In genomic region chr11:12573707-12574106, GRCh38 we compare ENCODE assay signal across 28 cellular contexts.
A peak's percentile ranks its signal among the peaks of the same experiment; 100 is the strongest.
DNase-seq lines count a peak whose midpoint lies in the region; ATAC-seq, FAIRE-seq and TF ChIP-seq lines count a peak whose summit lies in the region.
"Had no signal": no experiment of that assay in that cellular context is flagged by ENCODE, and none has a peak within 500 bp of the region (broad histone marks: within the 10 kb centered on the region; RNA-seq: fewer than 3 reads in every experiment).

No MANE protein-coding gene starts in this region.

- H3K4me1 ChIP-seq in A549 (peaks cover 8% of the 10 kb centered on the region; the same call in 2 of the 3 replicates), adipocyte (ENCODE audit: control insufficient read depth, insufficient read depth, low read length) (peaks cover 9% of the 10 kb centered on the region), keratinocyte (ENCODE audit: control insufficient read depth, extremely low read depth, insufficient read depth, low read length) (no peaks in the 10 kb centered on the region)
- H3K4me1 ChIP-seq: BE2C had no signal

- DNase-seq in A549 (ENCODE audit: low read depth in 1 of 2, low spot score in 1 of 2): no peak
- peak; percentile 56 for DNase-seq in M059J (ENCODE audit: low read depth)
- peak; percentile 45 for DNase-seq in adipocyte (ENCODE audit: low read depth)
- no peak for DNase-seq in keratinocyte (ENCODE audit: low read depth, low spot score)
- DNase-seq in HEK293T (ENCODE audit: extremely low spot score): no peak
- DNase-seq in activated CD4-positive, alpha-beta T cell treated with anti-CD3 and anti-CD28 coated beads for 1 hour: no peak
- DNase-seq: ACHN; BE2C; CD8-positive, alpha-beta memory T cell; DMS79 treated with DMSO at 0.1 percent for 48 hours; Kasumi-1; NCI-H1105 treated with DMSO at 0.1 percent for 48 hours; NCI-H146; NCI-H2029; NCI-H446 treated with DMSO at 0.1 percent for 48 hours; NCI-H526; NCI-H82; NK-92 treated with Interleukin-12 subunit alpha and Interleukin-12 subunit beta, amount 100 ng/mL, for 24 hours; PC-3; SHP77 treated with DMSO at 0.1 percent for 48 hours had no signal

- no peak for TF ChIP-seq EP300 in A549 (IDR thresholded peaks at IDR 0.05)

- POLR2A ChIA-PET in A549 (lab: Yijun Ruan, JAX): no interaction called here
- POLR2A ChIA-PET in HEK293T (lab: Yijun Ruan, JAX): no interaction called here

- CTCF ChIA-PET in A549 (lab: Yijun Ruan, JAX) (interaction anchor here (0.8 to 1.8 kb wide), 5 partner anchors 13 to 320 kb away, joined by 3 to 6 read pairs (median 4); no protein-coding TSS in a partner anchor), HEK293T (lab: Yijun Ruan, JAX) (no interaction called here)

- no peak overlapping the region for H3K4me3 ChIP-seq in A549
- no peak overlapping the region for H3K4me3 ChIP-seq in adipocyte (ENCODE audit: low read length)
- H3K4me3 ChIP-seq in keratinocyte (ENCODE audit: control insufficient read depth in 2 of 3, extremely low read depth in 1 of 3, insufficient read depth in 2 of 3, low read depth in 1 of 3, low read length in 3 of 3): no peak overlapping the region
- H3K4me3 ChIP-seq: K562, SK-N-MC had no signal

- H3K27ac ChIP-seq in A549 (no peak overlapping the region), keratinocyte (ENCODE audit: control insufficient read depth, insufficient read depth, low read length) (no peak overlapping the region)
- H3K27ac ChIP-seq: 22Rv1, RWPE1, SK-N-MC had no signal

- no peak for FAIRE-seq in A549 (lab: Jason Lieb, UNC)
- FAIRE-seq in keratinocyte (lab: Jason Lieb, UNC): peak; percentile 55
- FAIRE-seq: H54, HepG2, K562 had no signal

- no peak for TF ChIP-seq RAD21 in A549 (conservative IDR thresholded peaks at IDR 0.05 in 1 of 2, IDR thresholded peaks at IDR 0.05 in 1 of 2)

- H3K4me2 ChIP-seq in A549 (no peak overlapping the region), keratinocyte (ENCODE audit: control insufficient read depth, extremely low read depth, insufficient read depth, low read depth, low read length) (no peak overlapping the region)

- H3K9me3 ChIP-seq in A549 (no peaks in the 10 kb centered on the region; the same call in 2 of the 3 replicates), adipocyte (ENCODE audit: control insufficient read depth, low read length) (no peaks in the 10 kb centered on the region), keratinocyte (ENCODE audit: control insufficient read depth, low read depth, low read length) (no peaks in the 10 kb centered on the region)
- H3K9me3 ChIP-seq: BE2C had no signal

- ATAC-seq in A549: no peak
- ATAC-seq in HG03039 (IDR thresholded peaks at IDR 0.05; ENCODE audit: unreplicated experiment): no peak
- no peak for ATAC-seq in HG02588 (IDR thresholded peaks at IDR 0.05; ENCODE audit: unreplicated experiment)
- ATAC-seq: HepG2, K562, PC-3 had no signal

- no peaks in the 10 kb centered on the region for H3K27me3 ChIP-seq in adipocyte (replicated peaks; ENCODE audit: control insufficient read depth, insufficient read depth, low read length)
- peaks cover 11% of the 10 kb centered on the region for H3K27me3 ChIP-seq in keratinocyte (ENCODE audit: control insufficient read depth, extremely low read depth, insufficient read depth, low read length)
- H3K27me3 ChIP-seq: BE2C had no signal

- no peaks in the 10 kb centered on the region for H4K20me1 ChIP-seq in keratinocyte (ENCODE audit: control insufficient read depth, extremely low read depth, insufficient read depth, low read length)

- H3K9ac ChIP-seq in adipocyte (ENCODE audit: low read length) (no peak overlapping the region), keratinocyte (ENCODE audit: control insufficient read depth, extremely low read depth, insufficient read depth, low read length) (no peak overlapping the region)

- no peaks in the 10 kb centered on the region for H3K79me2 ChIP-seq in keratinocyte (ENCODE audit: control insufficient read depth, insufficient read depth, low read length)

- TF ChIP-seq POLR2A in A549 (IDR thresholded peaks at IDR 0.05; ENCODE audit: low read length): no peak

- no peaks in the 10 kb centered on the region for H3K36me3 ChIP-seq in adipocyte (ENCODE audit: control insufficient read depth, insufficient read depth, low read length, severe bottlenecking)
- H3K36me3 ChIP-seq in keratinocyte (ENCODE audit: control insufficient read depth in 2 of 2, extremely low read depth in 1 of 2, insufficient read depth in 2 of 2, low read length in 2 of 2): no peaks in the 10 kb centered on the region
- H3K36me3 ChIP-seq: BE2C had no signal

- H2AFZ ChIP-seq in keratinocyte (ENCODE audit: control insufficient read depth, low read length): no peak overlapping the region

- H3K9me1 ChIP-seq in keratinocyte (ENCODE audit: control insufficient read depth, extremely low read depth, insufficient read depth, low read length): no peaks in the 10 kb centered on the region

- dilution Hi-C loops in keratinocyte (cut with MboI; ENCODE audit: extremely low pct_ligation_motif_present, low sequenced_read_pairs): no loop called here

- TF ChIP-seq CTCF in A549 (IDR thresholded peaks at IDR 0.05): no peak
- TF ChIP-seq CTCF in keratinocyte (optimal IDR thresholded peaks at IDR 0.05 in 1 of 3, IDR thresholded peaks at IDR 0.05 in 1 of 3, conservative IDR thresholded peaks at IDR 0.05 in 1 of 3; ENCODE audit: extremely low read depth in 1 of 3, insufficient read depth in 2 of 3, low read length in 3 of 3): no peak

TF ChIP-seq in A549, 52 proteins besides CTCF, POLR2A, EP300 and RAD21:
- TF ChIP-seq PBX3 (IDR thresholded peaks at IDR 0.05) (no peak), ZSCAN20 (CRISPR knock-in tag; IDR thresholded peaks at IDR 0.05) (no peak), GATA3 (IDR thresholded peaks at IDR 0.05; ENCODE audit: borderline replicate concordance) (peak; percentile 19; the same call in 1 of the 2 replicates)

TF ChIP-seq in HEK293T, 16 proteins besides CTCF, POLR2A, EP300 and RAD21:
- no peak for TF ChIP-seq FOXM1 (IDR thresholded peaks at IDR 0.05; ENCODE audit: borderline replicate concordance)
- TF ChIP-seq FOXA1 (IDR thresholded peaks at IDR 0.05): no peak
- no peak for TF ChIP-seq PKNOX1 (IDR thresholded peaks at IDR 0.05)
- TF ChIP-seq TARDBP (IDR thresholded peaks at IDR 0.05): no peak
- no peak for TF ChIP-seq ZNF384 (IDR thresholded peaks at IDR 0.05)
- TF ChIP-seq BHLHE40 (IDR thresholded peaks at IDR 0.05; ENCODE audit: borderline replicate concordance): no peak
- no peak for TF ChIP-seq CTBP1 (IDR thresholded peaks at IDR 0.05; ENCODE audit: borderline replicate concordance)

Comparison
In these comparisons a context has a peak if more than half of its experiments do, and no peak if none do; other contexts are left out.
1. DNase-seq: peak in M059J (single experiment) and adipocyte (single experiment); none in A549 (0 of 2), keratinocyte (single experiment), HEK293T (single experiment) and activated CD4-positive, alpha-beta T cell treated with anti-CD3 and anti-CD28 coated beads for 1 hour (single experiment).